9 cellular contexts compared by ENCODE assay signal in genomic region chr5:178120661-178121357, GRCh38.
DNase-seq lines count a peak whose midpoint lies in the region; ATAC-seq and TF ChIP-seq lines count a peak whose summit lies in the region.
"Had no signal": no experiment of that assay in that cellular context is flagged by ENCODE, and none has a peak within 500 bp of the region (broad histone marks: within the 10 kb centered on the region; RNA-seq: fewer than 3 reads in every experiment).

No MANE protein-coding gene starts in this region.

- peaks cover 29% of the 10 kb centered on the region for H3K79me2 ChIP-seq in SU-DHL-6 (ENCODE audit: insufficient read depth, low read length)

- H3K4me3 ChIP-seq in SU-DHL-6 (ENCODE audit: insufficient read depth, low read length, poor library complexity, severe bottlenecking) (no peak overlapping the region), coronary artery (no peak overlapping the region)

- H3K36me3 ChIP-seq in SU-DHL-6 (ENCODE audit: low read length), result no peaks in the 10 kb centered on the region

- DNase-seq in NCI-H1092 treated with DMSO at 0.1 percent for 48 hours (lab: John Stamatoyannopoulos, UW) (peak; percentile 88), iPS-NIHi11 (ENCODE audit: low spot score) (peak; percentile 82), coronary artery (ENCODE audit: low spot score) (no peak)
- DNase-seq in stimulated activated CD4-positive, alpha-beta T cell treated with anti-CD3 and anti-CD28 coated beads, Interleukin-15, amount 100 ng/mL, for 1 hour (ENCODE audit: low read depth in 1 of 2, low spot score in 1 of 2), result peak; percentile 56 to 73

- no peaks in the 10 kb centered on the region for H3K36me3 Mint-ChIP-seq in activated naive CD8-positive, alpha-beta T cell

- peaks cover 47% of the 10 kb centered on the region for H3K4me1 Mint-ChIP-seq in activated naive CD8-positive, alpha-beta T cell (ENCODE audit: low read depth)

- H3K9me2 ChIP-seq in SU-DHL-6 (replicated peaks; ENCODE audit: insufficient read depth, low read length), result no peaks in the 10 kb centered on the region

- no peaks in the 10 kb centered on the region for H4K20me1 ChIP-seq in SU-DHL-6 (ENCODE audit: low read depth, low read length)

- no peak overlapping the region for H2AFZ ChIP-seq in SU-DHL-6 (ENCODE audit: low read depth, low read length, severe bottlenecking)

- peak overlapping the region; percentile 94 for H3K27ac ChIP-seq in SU-DHL-6 (ENCODE audit: low read depth, low read length)
- no peak overlapping the region for H3K27ac ChIP-seq in coronary artery

- no peaks in the 10 kb centered on the region for H3K9me3 Mint-ChIP-seq in activated naive CD8-positive, alpha-beta T cell (ENCODE audit: low read depth)
- H3K9me3 Mint-ChIP-seq: stimulated activated naive CD8-positive, alpha-beta T cell treated with anti-CD3 and anti-CD28 coated beads, Interleukin-15, Interleukin-2, amounts not matched to agents 100 ng/mL and 50 ng/mL, for 24 hours had no signal

- peaks cover 50% of the 10 kb centered on the region for H3F3A ChIP-seq in SU-DHL-6 (ENCODE audit: insufficient read depth)

- peak overlapping the region; percentile 42 for H3K4me2 ChIP-seq in SU-DHL-6 (ENCODE audit: low read depth, low read length, poor library complexity, severe bottlenecking)

- ATAC-seq in GM18498 (IDR thresholded peaks at IDR 0.05; ENCODE audit: unreplicated experiment), result peak; percentile 89
- ATAC-seq in HG02642 (IDR thresholded peaks at IDR 0.05; ENCODE audit: poor library complexity, unreplicated experiment), result peak; percentile 75

- H3K27me3 Mint-ChIP-seq in activated naive CD8-positive, alpha-beta T cell, result no peaks in the 10 kb centered on the region
- H3K27me3 Mint-ChIP-seq: stimulated activated naive CD8-positive, alpha-beta T cell treated with anti-CD3 and anti-CD28 coated beads, Interleukin-15, Interleukin-2, amounts not matched to agents 100 ng/mL and 50 ng/mL, for 24 hours had no signal

- peak overlapping the region; percentile 52 for H3K4me3 Mint-ChIP-seq in activated naive CD8-positive, alpha-beta T cell
- H3K4me3 Mint-ChIP-seq: stimulated activated naive CD8-positive, alpha-beta T cell treated with anti-CD3 and anti-CD28 coated beads, Interleukin-15, Interleukin-2, amounts not matched to agents 100 ng/mL and 50 ng/mL, for 24 hours had no signal

- H3K27me3 ChIP-seq in SU-DHL-6 (ENCODE audit: low read length), result no peaks in the 10 kb centered on the region

- TF ChIP-seq CTCF in SU-DHL-6 (IDR thresholded peaks at IDR 0.05; ENCODE audit: insufficient read depth, low read length, poor library complexity, severe bottlenecking) (peak; percentile 57), coronary artery (IDR thresholded peaks at IDR 0.05) (no peak)

- peak overlapping the region; percentile 34 for H3K27ac Mint-ChIP-seq in activated naive CD8-positive, alpha-beta T cell
- H3K27ac Mint-ChIP-seq: stimulated activated naive CD8-positive, alpha-beta T cell treated with anti-CD3 and anti-CD28 coated beads, Interleukin-15, Interleukin-2, amounts not matched to agents 100 ng/mL and 50 ng/mL, for 24 hours had no signal

- no peaks in the 10 kb centered on the region for H3K9me3 ChIP-seq in SU-DHL-6 (ENCODE audit: insufficient read depth, low read length)

- peak overlapping the region; percentile 47 for H3K9ac ChIP-seq in SU-DHL-6 (ENCODE audit: low read length)
